Comparison of ENCODE assay signal across 1 cellular context in genomic region chr14:52002542-52002941, GRCh38.
TF ChIP-seq lines count a peak whose summit lies in the region.

No MANE protein-coding gene starts in this region.

TF ChIP-seq in GM23338, 12 proteins besides CTCF, POLR2A, EP300 and RAD21 (continued from another document):
- no peak for TF ChIP-seq ZNF462 (CRISPR knock-in tag; IDR thresholded peaks at IDR 0.05)
- no peak for TF ChIP-seq CREB1 (CRISPR knock-in tag; IDR thresholded peaks at IDR 0.05; ENCODE audit: low read depth)
- no peak for TF ChIP-seq ZNF114 (CRISPR knock-in tag; IDR thresholded peaks at IDR 0.05)
- TF ChIP-seq ETS1 (IDR thresholded peaks at IDR 0.05): no peak
- no peak for TF ChIP-seq STAT1 (IDR thresholded peaks at IDR 0.05; ENCODE audit: unreplicated experiment)
- no peak for TF ChIP-seq EZH2phosphoT487 (IDR thresholded peaks at IDR 0.05; ENCODE audit: unreplicated experiment)
TF ChIP-seq in GM23338: peak in this region for 0.
